22 cellular contexts compared by ENCODE assay signal in genomic region chr18:79548986-79549637, GRCh38.
"Had no signal": no experiment of that assay in that cellular context is flagged by ENCODE, and none has a peak within 500 bp of the region (broad histone marks: within the 10 kb centered on the region; RNA-seq: fewer than 3 reads in every experiment).

No MANE protein-coding gene starts in this region.

- H3K36me3 Mint-ChIP-seq: activated naive CD8-positive, alpha-beta T cell treated with anti-CD3 and anti-CD28 coated beads, Interleukin-2, amount 10 ng/mL, durations not matched to agents 7 days and 5 days; mesothelial cell of epicardium; naive thymus-derived CD8-positive, alpha-beta T cell; T-cell; type B pancreatic cell had no signal

- H3K27me3 Mint-ChIP-seq: activated naive CD8-positive, alpha-beta T cell treated with anti-CD3 and anti-CD28 coated beads, Interleukin-2, amount 10 ng/mL, durations not matched to agents 7 days and 5 days; activated T-cell treated with anti-CD3 and anti-CD28 coated beads, Interleukin-2, amount 50 U/mL, for 24 hours; type B pancreatic cell had no signal

- H3K27ac Mint-ChIP-seq: activated naive CD8-positive, alpha-beta T cell treated with anti-CD3 and anti-CD28 coated beads, Interleukin-2, amount 10 ng/mL, durations not matched to agents 7 days and 5 days; activated T-cell treated with anti-CD3 and anti-CD28 coated beads, Interleukin-2, amount 50 U/mL, for 24 hours; activated T-helper 2 cell treated with anti-CD3 and anti-CD28 coated beads, Interferon-gamma antibody, Interleukin-2, Interleukin-4, amounts not matched to agents 10 μg/mL and 5 μg/mL and 100 μg/mL, durations not matched to agents 14 hours and 24 hours and 36 hours; mesothelial cell of epicardium; T-cell; T-helper 2 cell treated with Interferon-gamma antibody and Interleukin-4, amounts not matched to agents 5 μg/mL and 100 μg/mL, for 36 hours; type B pancreatic cell had no signal

- H3K4me3 ChIP-seq: heart right ventricle, thoracic aorta had no signal

- H2AFZ ChIP-seq: parathyroid adenoma had no signal

- H3K79me2 ChIP-seq: parathyroid adenoma had no signal

- H3K4me1 ChIP-seq: parathyroid adenoma had no signal

- H3K4me3 Mint-ChIP-seq: activated naive CD8-positive, alpha-beta T cell treated with anti-CD3 and anti-CD28 coated beads, Interleukin-2, amount 10 ng/mL, durations not matched to agents 7 days and 5 days; activated T-cell treated with anti-CD3 and anti-CD28 coated beads, Interleukin-2, amount 50 U/mL, for 24 hours; mesothelial cell of epicardium; naive thymus-derived CD8-positive, alpha-beta T cell; T-cell; T-helper 2 cell treated with Interferon-gamma antibody and Interleukin-4, amounts not matched to agents 5 μg/mL and 100 μg/mL, for 36 hours; type B pancreatic cell had no signal

- H3K27ac ChIP-seq: heart right ventricle, neutrophil, parathyroid adenoma, thoracic aorta had no signal

- H3K36me3 ChIP-seq: heart right ventricle, neutrophil, thoracic aorta had no signal

- DNase-seq: activated CD4-positive, alpha-beta T cell treated with anti-CD3 and anti-CD28 coated beads for 1 hour; activated naive CD4-positive, alpha-beta T cell; activated naive CD8-positive, alpha-beta T cell treated with anti-CD3 and anti-CD28 coated beads, Interleukin-2, amount 10 ng/mL, durations not matched to agents 7 days and 5 days; activated T-cell treated with anti-CD3 and anti-CD28 coated beads, Interleukin-2, amount 50 U/mL, for 24 hours; amniotic stem cell; effector CD4-positive, alpha-beta T cell; erythroblast; foreskin fibroblast; heart right ventricle; naive thymus-derived CD8-positive, alpha-beta T cell; stimulated activated CD4-positive, alpha-beta T cell treated with anti-CD3 and anti-CD28 coated beads, Interleukin-2, amount 100 ng/mL, for 48 hours; stimulated activated CD8-positive, alpha-beta memory T cell treated with anti-CD3 and anti-CD28 coated beads, Interleukin-4, amount 100 ng/mL, for 48 hours; stimulated activated naive CD4-positive, alpha-beta T cell had no signal

- H3K4me1 Mint-ChIP-seq: activated naive CD8-positive, alpha-beta T cell treated with anti-CD3 and anti-CD28 coated beads, Interleukin-2, amount 10 ng/mL, durations not matched to agents 7 days and 5 days; mesothelial cell of epicardium; naive thymus-derived CD8-positive, alpha-beta T cell; T-cell had no signal

- ATAC-seq: heart right ventricle; left lobe of liver; naive thymus-derived CD8-positive, alpha-beta T cell; T-cell had no signal

- H3K9me3 Mint-ChIP-seq: activated naive CD8-positive, alpha-beta T cell treated with anti-CD3 and anti-CD28 coated beads, Interleukin-2, amount 10 ng/mL, durations not matched to agents 7 days and 5 days; activated T-cell treated with anti-CD3 and anti-CD28 coated beads, Interleukin-2, amount 50 U/mL, for 24 hours; activated T-helper 2 cell treated with anti-CD3 and anti-CD28 coated beads, Interferon-gamma antibody, Interleukin-2, Interleukin-4, amounts not matched to agents 10 μg/mL and 5 μg/mL and 100 μg/mL, durations not matched to agents 14 hours and 24 hours and 36 hours; mesothelial cell of epicardium; naive thymus-derived CD8-positive, alpha-beta T cell; T-cell; T-helper 2 cell treated with Interferon-gamma antibody and Interleukin-4, amounts not matched to agents 5 μg/mL and 100 μg/mL, for 36 hours; type B pancreatic cell had no signal

- H3K9ac ChIP-seq: parathyroid adenoma had no signal

- H3K9me3 ChIP-seq: heart right ventricle, neutrophil, thoracic aorta had no signal
